In genomic region chr16:85860413-85861094, GRCh38 we compare ENCODE assay signal across 1 cellular context.
TF ChIP-seq lines count a peak whose summit lies in the region.

No MANE protein-coding gene starts in this region.

TF ChIP-seq in HepG2, 621 proteins besides CTCF, POLR2A, EP300 and RAD21 (continued from another document):
- TF ChIP-seq ZNF33A (CRISPR knock-in tag; IDR thresholded peaks at IDR 0.05; ENCODE audit: borderline replicate concordance) (no peak), POLR2AphosphoS5 (IDR thresholded peaks at IDR 0.05; ENCODE audit: low read depth, low read length) (no peak), ZNF326 (CRISPR knock-in tag; IDR thresholded peaks at IDR 0.05; ENCODE audit: borderline replicate concordance) (no peak), NPAS2 (CRISPR knock-in tag; IDR thresholded peaks at IDR 0.05; ENCODE audit: borderline replicate concordance) (no peak), ARHGAP35 (CRISPR knock-in tag; IDR thresholded peaks at IDR 0.05; ENCODE audit: borderline replicate concordance) (no peak), NR1H2 (CRISPR knock-in tag; IDR thresholded peaks at IDR 0.05; ENCODE audit: borderline replicate concordance, low read depth) (no peak), ASH2L (IDR thresholded peaks at IDR 0.05; ENCODE audit: insufficient read length, low read depth, low read length) (no peak), ZBTB34 (CRISPR knock-in tag; IDR thresholded peaks at IDR 0.05) (no peak), ZMYM3 (CRISPR knock-in tag; IDR thresholded peaks at IDR 0.05) (no peak), TGIF2 (CRISPR knock-in tag; IDR thresholded peaks at IDR 0.05) (no peak), ETV6 (CRISPR knock-in tag; conservative IDR thresholded peaks at IDR 0.05) (no peak)
